17 cellular contexts compared by ENCODE assay signal in genomic region chr9:109843651-109844050, GRCh38.
DNase-seq lines count a peak whose midpoint lies in the region; TF ChIP-seq lines count a peak whose summit lies in the region.
"Had no signal": no experiment of that assay in that cellular context is flagged by ENCODE, and none has a peak within 500 bp of the region (broad histone marks: within the 10 kb centered on the region; RNA-seq: fewer than 3 reads in every experiment).

No MANE protein-coding gene starts in this region.

- no peak overlapping the region for H3K4me3 ChIP-seq in right atrium auricular region
- H3K4me3 ChIP-seq: esophagus squamous epithelium, GM23248, PC-9, testis had no signal

- H3K27ac ChIP-seq in right atrium auricular region: peak overlapping the region in 1 of 2 donors; percentile 63
- H3K27ac ChIP-seq in substantia nigra (ENCODE audit: low read depth, low read length, poor library complexity, severe bottlenecking): peak overlapping the region; percentile 54
- H3K27ac ChIP-seq: esophagus squamous epithelium, GM23248, PC-9, testis, WERI-Rb-1 had no signal

- H3K36me3 ChIP-seq in right atrium auricular region: no peaks in the 10 kb centered on the region
- H3K36me3 ChIP-seq: esophagus squamous epithelium, WERI-Rb-1 had no signal

- H3K4me1 ChIP-seq in right atrium auricular region: peaks cover 0 to 11% of the 10 kb centered on the region in 2 donors
- H3K4me1 ChIP-seq: esophagus squamous epithelium, testis had no signal

- peak; percentile 49 for DNase-seq in NCI-H2171 (lab: John Stamatoyannopoulos, UW)
- peak; percentile 90 for DNase-seq in cerebellar cortex (ENCODE audit: low spot score)
- DNase-seq in right atrium auricular region (ENCODE audit: low spot score): peak; percentile 75
- DNase-seq in substantia nigra (lab: John Stamatoyannopoulos, UW): peak in 24 of 49 donors; percentile 6 to 69 (median 19)
- no peak for DNase-seq in activated CD4-positive, CD25-positive, alpha-beta regulatory T cell (lab: John Stamatoyannopoulos, UW)
- no peak for DNase-seq in superior temporal gyrus (ENCODE audit: extremely low spot score)
- DNase-seq in NCI-H2081 (lab: John Stamatoyannopoulos, UW): no peak
- DNase-seq: amniotic stem cell; dermis blood vessel endothelial cell; esophagus squamous epithelium; GM23248; KBM-7; NCI-H1417; PC-9; stimulated activated CD4-positive, alpha-beta T cell treated with anti-CD3 and anti-CD28 coated beads, Interleukin-2, amount 100 ng/mL, for 48 hours; testis; WERI-Rb-1 had no signal

- H3K27me3 ChIP-seq in right atrium auricular region: no peaks in the 10 kb centered on the region
- H3K27me3 ChIP-seq: esophagus squamous epithelium, testis had no signal

- no peak for TF ChIP-seq CTCF in right atrium auricular region (IDR thresholded peaks at IDR 0.05)

- H3K9me3 ChIP-seq in right atrium auricular region: no peaks in the 10 kb centered on the region
- H3K9me3 ChIP-seq: esophagus squamous epithelium, testis had no signal

Comparison
In these comparisons a context has a peak if more than half of its experiments do, and no peak if none do; other contexts are left out.
1. DNase-seq: peak in NCI-H2171 (single experiment), cerebellar cortex (single experiment) and right atrium auricular region (single experiment); none in activated CD4-positive, CD25-positive, alpha-beta regulatory T cell (0 of 4), superior temporal gyrus (single experiment) and NCI-H2081 (0 of 2).